Comparison of ENCODE assay signal across 1 cellular context in genomic region chr5:133290669-133291235, GRCh38.
TF ChIP-seq lines count a peak whose summit lies in the region.

No MANE protein-coding gene starts in this region.

TF ChIP-seq in WTC11, 78 proteins besides CTCF, POLR2A, EP300 and RAD21 (continued from another document):
- TF ChIP-seq, protein P1, sequence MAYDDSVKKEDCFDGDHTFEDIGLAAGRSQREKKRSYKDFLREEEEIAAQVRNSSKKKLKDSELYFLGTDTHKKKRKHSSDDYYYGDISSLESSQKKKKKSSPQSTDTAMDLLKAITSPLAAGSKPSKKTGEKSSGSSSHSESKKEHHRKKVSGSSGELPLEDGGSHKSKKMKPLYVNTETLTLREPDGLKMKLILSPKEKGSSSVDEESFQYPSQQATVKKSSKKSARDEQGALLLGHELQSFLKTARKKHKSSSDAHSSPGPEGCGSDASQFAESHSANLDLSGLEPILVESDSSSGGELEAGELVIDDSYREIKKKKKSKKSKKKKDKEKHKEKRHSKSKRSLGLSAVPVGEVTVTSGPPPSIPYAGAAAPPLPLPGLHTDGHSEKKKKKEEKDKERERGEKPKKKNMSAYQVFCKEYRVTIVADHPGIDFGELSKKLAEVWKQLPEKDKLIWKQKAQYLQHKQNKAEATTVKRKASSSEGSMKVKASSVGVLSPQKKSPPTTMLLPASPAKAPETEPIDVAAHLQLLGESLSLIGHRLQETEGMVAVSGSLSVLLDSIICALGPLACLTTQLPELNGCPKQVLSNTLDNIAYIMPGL (CRISPR knock-in tag; IDR thresholded peaks at IDR 0.05) = no peak
- TF ChIP-seq, protein P2, sequence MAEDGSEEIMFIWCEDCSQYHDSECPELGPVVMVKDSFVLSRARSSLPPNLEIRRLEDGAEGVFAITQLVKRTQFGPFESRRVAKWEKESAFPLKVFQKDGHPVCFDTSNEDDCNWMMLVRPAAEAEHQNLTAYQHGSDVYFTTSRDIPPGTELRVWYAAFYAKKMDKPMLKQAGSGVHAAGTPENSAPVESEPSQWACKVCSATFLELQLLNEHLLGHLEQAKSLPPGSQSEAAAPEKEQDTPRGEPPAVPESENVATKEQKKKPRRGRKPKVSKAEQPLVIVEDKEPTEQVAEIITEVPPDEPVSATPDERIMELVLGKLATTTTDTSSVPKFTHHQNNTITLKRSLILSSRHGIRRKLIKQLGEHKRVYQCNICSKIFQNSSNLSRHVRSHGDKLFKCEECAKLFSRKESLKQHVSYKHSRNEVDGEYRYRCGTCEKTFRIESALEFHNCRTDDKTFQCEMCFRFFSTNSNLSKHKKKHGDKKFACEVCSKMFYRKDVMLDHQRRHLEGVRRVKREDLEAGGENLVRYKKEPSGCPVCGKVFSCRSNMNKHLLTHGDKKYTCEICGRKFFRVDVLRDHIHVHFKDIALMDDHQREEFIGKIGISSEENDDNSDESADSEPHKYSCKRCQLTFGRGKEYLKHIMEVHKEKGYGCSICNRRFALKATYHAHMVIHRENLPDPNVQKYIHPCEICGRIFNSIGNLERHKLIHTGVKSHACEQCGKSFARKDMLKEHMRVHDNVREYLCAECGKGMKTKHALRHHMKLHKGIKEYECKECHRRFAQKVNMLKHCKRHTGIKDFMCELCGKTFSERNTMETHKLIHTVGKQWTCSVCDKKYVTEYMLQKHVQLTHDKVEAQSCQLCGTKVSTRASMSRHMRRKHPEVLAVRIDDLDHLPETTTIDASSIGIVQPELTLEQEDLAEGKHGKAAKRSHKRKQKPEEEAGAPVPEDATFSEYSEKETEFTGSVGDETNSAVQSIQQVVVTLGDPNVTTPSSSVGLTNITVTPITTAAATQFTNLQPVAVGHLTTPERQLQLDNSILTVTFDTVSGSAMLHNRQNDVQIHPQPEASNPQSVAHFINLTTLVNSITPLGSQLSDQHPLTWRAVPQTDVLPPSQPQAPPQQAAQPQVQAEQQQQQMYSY (CRISPR knock-in tag; IDR thresholded peaks at IDR 0.05) = no peak
- TF ChIP-seq AFF4 (CRISPR knock-in tag; IDR thresholded peaks at IDR 0.05; ENCODE audit: borderline replicate concordance) (no peak), ZNF219 (CRISPR knock-in tag; IDR thresholded peaks at IDR 0.05; ENCODE audit: borderline replicate concordance) (no peak), NFYB (CRISPR knock-in tag; conservative IDR thresholded peaks at IDR 0.05; ENCODE audit: low read depth) (no peak), ZNF121 (CRISPR knock-in tag; IDR thresholded peaks at IDR 0.05) (no peak), EMX1 (CRISPR knock-in tag; IDR thresholded peaks at IDR 0.05) (no peak), NR3C1 (CRISPR knock-in tag; conservative IDR thresholded peaks at IDR 0.05; ENCODE audit: low read depth) (no peak), ZNF281 (CRISPR knock-in tag; IDR thresholded peaks at IDR 0.05) (no peak), ZNF396 (CRISPR knock-in tag; IDR thresholded peaks at IDR 0.05; ENCODE audit: borderline replicate concordance) (no peak)
- TF ChIP-seq, protein P3, sequence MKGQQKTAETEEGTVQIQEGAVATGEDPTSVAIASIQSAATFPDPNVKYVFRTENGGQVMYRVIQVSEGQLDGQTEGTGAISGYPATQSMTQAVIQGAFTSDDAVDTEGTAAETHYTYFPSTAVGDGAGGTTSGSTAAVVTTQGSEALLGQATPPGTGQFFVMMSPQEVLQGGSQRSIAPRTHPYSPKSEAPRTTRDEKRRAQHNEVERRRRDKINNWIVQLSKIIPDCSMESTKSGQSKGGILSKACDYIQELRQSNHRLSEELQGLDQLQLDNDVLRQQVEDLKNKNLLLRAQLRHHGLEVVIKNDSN (CRISPR knock-in tag; IDR thresholded peaks at IDR 0.05) = no peak
- TF ChIP-seq, protein P4, sequence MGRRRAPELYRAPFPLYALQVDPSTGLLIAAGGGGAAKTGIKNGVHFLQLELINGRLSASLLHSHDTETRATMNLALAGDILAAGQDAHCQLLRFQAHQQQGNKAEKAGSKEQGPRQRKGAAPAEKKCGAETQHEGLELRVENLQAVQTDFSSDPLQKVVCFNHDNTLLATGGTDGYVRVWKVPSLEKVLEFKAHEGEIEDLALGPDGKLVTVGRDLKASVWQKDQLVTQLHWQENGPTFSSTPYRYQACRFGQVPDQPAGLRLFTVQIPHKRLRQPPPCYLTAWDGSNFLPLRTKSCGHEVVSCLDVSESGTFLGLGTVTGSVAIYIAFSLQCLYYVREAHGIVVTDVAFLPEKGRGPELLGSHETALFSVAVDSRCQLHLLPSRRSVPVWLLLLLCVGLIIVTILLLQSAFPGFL (CRISPR knock-in tag; IDR thresholded peaks at IDR 0.05; ENCODE audit: borderline replicate concordance) = no peak
- TF ChIP-seq, protein P5, sequence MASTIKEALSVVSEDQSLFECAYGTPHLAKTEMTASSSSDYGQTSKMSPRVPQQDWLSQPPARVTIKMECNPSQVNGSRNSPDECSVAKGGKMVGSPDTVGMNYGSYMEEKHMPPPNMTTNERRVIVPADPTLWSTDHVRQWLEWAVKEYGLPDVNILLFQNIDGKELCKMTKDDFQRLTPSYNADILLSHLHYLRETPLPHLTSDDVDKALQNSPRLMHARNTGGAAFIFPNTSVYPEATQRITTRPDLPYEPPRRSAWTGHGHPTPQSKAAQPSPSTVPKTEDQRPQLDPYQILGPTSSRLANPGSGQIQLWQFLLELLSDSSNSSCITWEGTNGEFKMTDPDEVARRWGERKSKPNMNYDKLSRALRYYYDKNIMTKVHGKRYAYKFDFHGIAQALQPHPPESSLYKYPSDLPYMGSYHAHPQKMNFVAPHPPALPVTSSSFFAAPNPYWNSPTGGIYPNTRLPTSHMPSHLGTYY (CRISPR knock-in tag; IDR thresholded peaks at IDR 0.05) = no peak
- TF ChIP-seq, protein P6, sequence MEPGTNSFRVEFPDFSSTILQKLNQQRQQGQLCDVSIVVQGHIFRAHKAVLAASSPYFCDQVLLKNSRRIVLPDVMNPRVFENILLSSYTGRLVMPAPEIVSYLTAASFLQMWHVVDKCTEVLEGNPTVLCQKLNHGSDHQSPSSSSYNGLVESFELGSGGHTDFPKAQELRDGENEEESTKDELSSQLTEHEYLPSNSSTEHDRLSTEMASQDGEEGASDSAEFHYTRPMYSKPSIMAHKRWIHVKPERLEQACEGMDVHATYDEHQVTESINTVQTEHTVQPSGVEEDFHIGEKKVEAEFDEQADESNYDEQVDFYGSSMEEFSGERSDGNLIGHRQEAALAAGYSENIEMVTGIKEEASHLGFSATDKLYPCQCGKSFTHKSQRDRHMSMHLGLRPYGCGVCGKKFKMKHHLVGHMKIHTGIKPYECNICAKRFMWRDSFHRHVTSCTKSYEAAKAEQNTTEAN (CRISPR knock-in tag; IDR thresholded peaks at IDR 0.05) = no peak
